Comparison of ENCODE assay signal across 8 cellular contexts in genomic region chr9:136551401-136552116, GRCh38. TPM values are rescaled to one million over a fixed set of nuclear protein-coding genes. Genes with fewer than 3 reads are reported as not detected.
DNase-seq lines count a peak whose midpoint lies in the region; ATAC-seq and TF ChIP-seq lines count a peak whose summit lies in the region.

No MANE protein-coding gene starts in this region.

- intact Hi-C loops in upper lobe of right lung (cut with DNase I) = no loop called here

- TF ChIP-seq CTCF in upper lobe of right lung (IDR thresholded peaks at IDR 0.05) = no peak

- H3K4me1 ChIP-seq in upper lobe of right lung = peaks cover 37% of the 10 kb centered on the region

- H3K27me3 ChIP-seq in layer of hippocampus (ENCODE audit: control insufficient read depth, insufficient read depth, low read length) (no peaks in the 10 kb centered on the region), upper lobe of right lung (no peaks in the 10 kb centered on the region)

- H3K27ac ChIP-seq in layer of hippocampus (ENCODE audit: low read depth, low read length) = peak overlapping the region; percentile 71
- H3K27ac ChIP-seq in upper lobe of right lung = peak overlapping the region; percentile 55

- no peaks in the 10 kb centered on the region for H3K9me3 ChIP-seq in upper lobe of right lung

- H3K36me3 ChIP-seq in upper lobe of right lung = no peaks in the 10 kb centered on the region

- no peak overlapping the region for H3K4me3 ChIP-seq in upper lobe of right lung

- DNase-seq in A172 (ENCODE audit: low spot score) (peak; percentile 91), H4 (ENCODE audit: low spot score) (peak; percentile 70), astrocyte of the hippocampus (ENCODE audit: low read depth, low spot score) (peak; percentile 87), upper lobe of right lung (no peak), D341Med (ENCODE audit: low spot score) (no peak)

- ATAC-seq in upper lobe of right lung (peak; percentile 24), HG02870 (IDR thresholded peaks at IDR 0.05; ENCODE audit: unreplicated experiment) (no peak), HG03457 (IDR thresholded peaks at IDR 0.05; ENCODE audit: unreplicated experiment) (no peak)

RNA-seq across cellular contexts. Expression of gene NOTCH1, which starts 5.7 kb away (rescaled TPM):
- 22.2 and 23.3 TPM in 2 replicates for total RNA-seq in A172 (2014; rRNA removed; shearing (Covaris generic))
- total RNA-seq in H4 (2014; rRNA removed; shearing (Covaris generic)) = 2.4 and 3.2 TPM in 2 replicates
- total RNA-seq in upper lobe of right lung = 114 TPM

Comparison
In these comparisons a context has a peak if more than half of its experiments do, and no peak if none do; other contexts are left out.
1. DNase-seq: peak in A172 (single experiment), H4 (single experiment) and astrocyte of the hippocampus (single experiment); none in upper lobe of right lung (single experiment) and D341Med (single experiment).